8 cellular contexts compared by ENCODE assay signal in genomic region chr17:82063424-82064415, GRCh38. TPM values are rescaled to one million over a fixed set of nuclear protein-coding genes. Genes with fewer than 3 reads are reported as not detected.
DNase-seq lines count a peak whose midpoint lies in the region; ATAC-seq, FAIRE-seq and TF ChIP-seq lines count a peak whose summit lies in the region.

No MANE protein-coding gene starts in this region.

- POLR2A ChIA-PET in GM12878 (lab: Charles Lee): no interaction called here

- no peak overlapping the region for H2AFZ ChIP-seq in GM12878 (ENCODE audit: control insufficient read depth, low read depth, low read length)

- FAIRE-seq in GM12878 (lab: Jason Lieb, UNC): no peak

- no peaks in the 10 kb centered on the region for H4K20me1 ChIP-seq in GM12878 (ENCODE audit: control insufficient read depth, insufficient read depth)

- no peak for DNase-seq in BE2C
- no peak for DNase-seq in GM12878 (ENCODE audit: low read depth, low spot score)
- no peak for DNase-seq in SHP77 treated with DMSO at 0.1 percent for 48 hours (lab: John Stamatoyannopoulos, UW)
- DNase-seq in lower lobe of right lung: no peak
- no peak for DNase-seq in posterior vena cava (ENCODE audit: low spot score)
- no peak for DNase-seq in NCI-H345 treated with DMSO at 0.1 percent for 48 hours (lab: John Stamatoyannopoulos, UW; ENCODE audit: unreplicated experiment)

- no peak for TF ChIP-seq CTCF in BE2C (IDR thresholded peaks at IDR 0.05; ENCODE audit: low read depth, low read length)
- TF ChIP-seq CTCF in GM12878 (IDR thresholded peaks at IDR 0.05 in 2 of 3, conservative IDR thresholded peaks at IDR 0.05 in 1 of 3; ENCODE audit: control insufficient read depth in 2 of 3, extremely low read depth in 1 of 3, insufficient read depth in 1 of 3, low read depth in 3 of 3, low read length in 3 of 3): no peak
- TF ChIP-seq CTCF in lower lobe of right lung (IDR thresholded peaks at IDR 0.05): no peak

- H3K79me2 ChIP-seq in GM12878 (ENCODE audit: control insufficient read depth, insufficient read depth, low read length): peaks cover 20% of the 10 kb centered on the region

- RAD21 ChIA-PET in GM12878 (lab: Charles Lee; ENCODE audit: unreplicated experiment): no interaction called here

- no peak overlapping the region for H3K27ac ChIP-seq in HUES6 (ENCODE audit: low read depth, low read length)
- no peak overlapping the region for H3K27ac ChIP-seq in GM12878 (ENCODE audit: control insufficient read depth, insufficient read depth)
- H3K27ac ChIP-seq in muscle layer of duodenum (ENCODE audit: low read length): no peak overlapping the region
- no peak overlapping the region for H3K27ac ChIP-seq in lower lobe of right lung

- no peak overlapping the region for H3K9ac ChIP-seq in HUES6 (ENCODE audit: low read length)
- H3K9ac ChIP-seq in GM12878 (ENCODE audit: control insufficient read depth, insufficient read depth, low read length): no peak overlapping the region

- H3K4me3 ChIP-seq in BE2C (ENCODE audit: low read depth, low read length) (peak overlapping the region; percentile 93), HUES6 (ENCODE audit: low read depth, low read length) (peak overlapping the region; percentile 85), GM12878 (peak overlapping the region; percentile 90; the same call in 1 of the 2 replicates), muscle layer of duodenum (ENCODE audit: low read depth in 1 of 2, low read length in 2 of 2) (peak overlapping the region; percentile 69 to 95), lower lobe of right lung (no peak overlapping the region)

- no peak for TF ChIP-seq RAD21 in GM12878 (IDR thresholded peaks at IDR 0.05; ENCODE audit: insufficient read depth, low read depth, low read length)

- no peaks in the 10 kb centered on the region for H3K4me1 ChIP-seq in BE2C
- 0 out of 2 replicates have a peak, but pooled peaks cover 4% of the 10 kb centered on the region for H3K4me1 ChIP-seq in HUES6 (ENCODE audit: control insufficient read depth, insufficient read depth, low read length)
- H3K4me1 ChIP-seq in GM12878 (ENCODE audit: control insufficient read depth, insufficient read depth, low read length): peaks cover 8% of the 10 kb centered on the region
- peaks cover 3 to 29% of the 10 kb centered on the region in 2 donors for H3K4me1 ChIP-seq in muscle layer of duodenum (ENCODE audit: control insufficient read depth in 1 of 2, insufficient read depth in 2 of 2, low read length in 2 of 2)
- H3K4me1 ChIP-seq in lower lobe of right lung: peaks cover 26% of the 10 kb centered on the region

- SMC1A ChIA-PET in GM12878 (lab: Charles Lee; ENCODE audit: uncharacterized antibody, unreplicated experiment): interaction anchor here (0.8 kb wide), 1 partner anchor 26 kb away, joined by 3 read pairs; the partner anchor contains the start of gene DCXR

- TF ChIP-seq EP300 in GM12878 (IDR thresholded peaks at IDR 0.05; ENCODE audit: borderline replicate concordance in 1 of 2, control insufficient read depth in 1 of 2, low read depth in 2 of 2, low read length in 2 of 2): no peak

- intact Hi-C loops in GM12878 (cut with micrococcal nuclease; ENCODE audit: unreplicated experiment): no loop called here
- intact Hi-C loops in lower lobe of right lung (cut with DNase I): no loop called here
- intact Hi-C loops in posterior vena cava (cut with DNase I): no loop called here

- H3K36me3 ChIP-seq in BE2C (peaks cover 56% of the 10 kb centered on the region), HUES6 (ENCODE audit: control insufficient read depth, insufficient read depth, low read length) (peaks cover 49% of the 10 kb centered on the region), GM12878 (ENCODE audit: control insufficient read depth in 2 of 2, insufficient read depth in 2 of 2, low read length in 1 of 2) (peaks cover 3 to 19% of the 10 kb centered on the region in 2 experiments; a peak in 3 of 4 replicates), muscle layer of duodenum (ENCODE audit: control insufficient read depth in 1 of 2, insufficient read depth in 2 of 2, low read length in 2 of 2) (peaks cover 20 to 55% of the 10 kb centered on the region in 2 donors), lower lobe of right lung (peaks cover 50% of the 10 kb centered on the region)

- peak overlapping the region; percentile 82; the same call in 1 of the 2 replicates for H3K4me2 ChIP-seq in GM12878 (ENCODE audit: control insufficient read depth, insufficient read depth)

- in situ Hi-C loops in GM12878 (cut with MboI): no loop called here

- no peaks in the 10 kb centered on the region for H3K27me3 ChIP-seq in BE2C
- H3K27me3 ChIP-seq in HUES6 (ENCODE audit: control insufficient read depth, insufficient read depth, low read length): no peaks in the 10 kb centered on the region
- H3K27me3 ChIP-seq in GM12878 (replicated peaks in 1 of 2; ENCODE audit: control insufficient read depth in 2 of 2, insufficient read depth in 2 of 2, low read length in 1 of 2): no peaks in the 10 kb centered on the region
- no peaks in the 10 kb centered on the region for H3K27me3 ChIP-seq in muscle layer of duodenum (ENCODE audit: low read depth, low read length)
- no peaks in the 10 kb centered on the region for H3K27me3 ChIP-seq in lower lobe of right lung (ENCODE audit: low read depth)

- BruUV-seq in GM12878 (replicated peaks; lab: Mats Ljungman, UMichigan): no TSS peak

- CTCF ChIA-PET in GM12878 (lab: Yijun Ruan, JAX): interaction anchor here (1.0 kb wide), 1 partner anchor 102 kb away, joined by 3 read pairs; no protein-coding TSS in a partner anchor

- no peak; the same call in 1 of the 2 replicates for TF ChIP-seq POLR2A in GM12878 (IDR thresholded peaks at IDR 0.05; ENCODE audit: low read depth, low read length)

- WGBS in GM12878 (ENCODE audit: insufficient coverage, insufficient replicate concordance, low lambda C conversion rate, missing lambda C conversion rate): 75% methylated on average over 20 of the region's 20 CpGs

- no peaks in the 10 kb centered on the region for H3K9me3 ChIP-seq in BE2C
- H3K9me3 ChIP-seq in HUES6 (ENCODE audit: control insufficient read depth, insufficient read depth, low read depth, low read length): no peaks in the 10 kb centered on the region
- no peaks in the 10 kb centered on the region for H3K9me3 ChIP-seq in GM12878 (replicated peaks; ENCODE audit: control insufficient read depth, insufficient read depth, low read length)
- no peaks in the 10 kb centered on the region for H3K9me3 ChIP-seq in muscle layer of duodenum (ENCODE audit: control insufficient read depth in 1 of 2, low read length in 2 of 2)
- no peaks in the 10 kb centered on the region for H3K9me3 ChIP-seq in lower lobe of right lung

- no peak for ATAC-seq in GM12878
- ATAC-seq in lower lobe of right lung: no peak

RNA-seq across cellular contexts. Expression of gene DUS1L, which starts 1.9 kb away (rescaled TPM):
- 415 TPM for polyA plus RNA-seq in BE2C (2012; ENCODE audit: insufficient read depth, insufficient read length, low read depth)
- 56.8 and 75.9 TPM in 2 replicates for total RNA-seq in GM12878 (2013; cell fraction: nucleolus; rRNA removed)
- 107 and 132 TPM in 2 replicates for total RNA-seq in GM12878 (2014; rRNA removed)
- 43.3 and 50.3 TPM in 2 replicates for total RNA-seq in GM12878 (2014; rRNA removed; fragmentation: Illumina TruSeq; extraction: Trizol)
- 137 and 157 TPM in 2 replicates for total RNA-seq in GM12878 (2021)
- 52.5 TPM for polyA plus RNA-seq in GM12878 (2011; ENCODE audit: low read depth)
- 21.0 and 42.6 TPM in 2 replicates for polyA plus RNA-seq in GM12878 (2011; rRNA removed)
- polyA plus RNA-seq in GM12878 (2011; cell fraction: cytosol; rRNA removed): 77.7 and 101 TPM in 2 replicates
- polyA plus RNA-seq in GM12878 (2011; cell fraction: nucleus; rRNA removed): 285 and 360 TPM in 2 replicates
- polyA plus RNA-seq in GM12878 (2012): 61.7 and 71.7 TPM in 2 replicates
- polyA plus RNA-seq in GM12878 (2014; fragmentation: Illumina TruSeq; extraction: Trizol): 13.8 and 46.5 TPM in 2 replicates
- polyA plus RNA-seq in GM12878 (2014; fragmentation: Nextera tagmentation; extraction: Ambion mirVana): 10 to 100 TPM in 1 of 2 experiments, 1 to 10 TPM in 1; 6.1 to 15.3 TPM
- 147 and 155 TPM in 2 replicates for polyA plus RNA-seq in GM12878 (2014; rRNA removed)
- polyA plus RNA-seq in GM12878 (2016; fragmentation: Nextera tagmentation; extraction: Ambion mirVana): 10 to 100 TPM in 1 of 2 experiments, 1 to 10 TPM in 1; 9.7 to 25.4 TPM
- 23.4 and 40.3 TPM in 2 replicates for polyA minus RNA-seq in GM12878 (2011; rRNA and poly(A)+ RNA removed)
- 25.4 and 29.1 TPM in 2 replicates for polyA minus RNA-seq in GM12878 (2011; cell fraction: cytosol; rRNA and poly(A)+ RNA removed)
- polyA minus RNA-seq in GM12878 (2011; cell fraction: nucleus; rRNA and poly(A)+ RNA removed): 63.5 and 104 TPM in 2 replicates
- 85.1 TPM for total RNA-seq in lower lobe of right lung
- total RNA-seq in posterior vena cava: 10 to 100 TPM; 47.8 to 48.6 TPM

RNA-seq across cellular contexts. Expression of gene GPS1, which starts 12.0 kb away (rescaled TPM):
- polyA plus RNA-seq in BE2C (2012; ENCODE audit: insufficient read depth, insufficient read length, low read depth): 585 TPM
- total RNA-seq in GM12878 (2013; cell fraction: nucleolus; rRNA removed): 41.6 and 44.7 TPM in 2 replicates
- total RNA-seq in GM12878 (2014; rRNA removed) (110 and 131 TPM in 2 replicates), GM12878 (2014; rRNA removed; fragmentation: Illumina TruSeq; extraction: Trizol) (35.1 and 37.1 TPM in 2 replicates), GM12878 (2021) (113 and 122 TPM in 2 replicates), lower lobe of right lung (71.5 TPM), posterior vena cava (10 to 100 TPM; 54.6 to 62.7 TPM)
- 21.3 TPM for polyA plus RNA-seq in GM12878 (2011; ENCODE audit: low read depth)
- polyA plus RNA-seq in GM12878 (2011; rRNA removed) (14.3 and 53.3 TPM in 2 replicates), GM12878 (2014; fragmentation: Illumina TruSeq; extraction: Trizol) (7.5 and 32.8 TPM in 2 replicates), GM12878 (2014; fragmentation: Nextera tagmentation; extraction: Ambion mirVana) (10 to 100 TPM in 1 of 2 experiments, 1 to 10 TPM in 1; 2.2 to 11.5 TPM), GM12878 (2014; rRNA removed) (102 and 119 TPM in 2 replicates), GM12878 (2016; fragmentation: Nextera tagmentation; extraction: Ambion mirVana) (100 to 1,000 TPM; 119 to 146 TPM)
- 65.9 and 98.5 TPM in 2 replicates for polyA plus RNA-seq in GM12878 (2011; cell fraction: cytosol; rRNA removed)
- polyA plus RNA-seq in GM12878 (2011; cell fraction: nucleus; rRNA removed): 198 and 262 TPM in 2 replicates
- polyA plus RNA-seq in GM12878 (2012): 41.2 and 44.0 TPM in 2 replicates
- 50.1 and 72.3 TPM in 2 replicates for polyA minus RNA-seq in GM12878 (2011; rRNA and poly(A)+ RNA removed)
- polyA minus RNA-seq in GM12878 (2011; cell fraction: cytosol; rRNA and poly(A)+ RNA removed): 44.1 and 45.0 TPM in 2 replicates
- polyA minus RNA-seq in GM12878 (2011; cell fraction: nucleus; rRNA and poly(A)+ RNA removed): 42.7 and 84.3 TPM in 2 replicates

RNA-seq across cellular contexts. Expression of gene RFNG, which starts 12.1 kb away (rescaled TPM):
- 73.1 TPM for polyA plus RNA-seq in BE2C (2012; ENCODE audit: insufficient read depth, insufficient read length, low read depth)
- total RNA-seq in GM12878 (2013; cell fraction: nucleolus; rRNA removed): 23.5 and 23.7 TPM in 2 replicates
- total RNA-seq in GM12878 (2014; rRNA removed) (14.5 and 14.8 TPM in 2 replicates), GM12878 (2014; rRNA removed; fragmentation: Illumina TruSeq; extraction: Trizol) (5.2 and 7.8 TPM in 2 replicates), GM12878 (2021) (17.7 and 19.6 TPM in 2 replicates), lower lobe of right lung (35.1 TPM), posterior vena cava (10 to 100 TPM; 23.7 to 26.4 TPM)
- polyA plus RNA-seq in GM12878 (2011; ENCODE audit: low read depth): 10.9 TPM
- polyA plus RNA-seq in GM12878 (2011; rRNA removed) (4.4 and 7.1 TPM in 2 replicates), GM12878 (2014; fragmentation: Illumina TruSeq; extraction: Trizol) (1.3 and 7.2 TPM in 2 replicates), GM12878 (2014; fragmentation: Nextera tagmentation; extraction: Ambion mirVana) (under 1 TPM; 0.10 to 0.93 TPM), GM12878 (2014; rRNA removed) (19.0 and 22.4 TPM in 2 replicates), GM12878 (2016; fragmentation: Nextera tagmentation; extraction: Ambion mirVana) (1 to 10 TPM; 1.6 to 2.6 TPM)
- 6.6 and 12.0 TPM in 2 replicates for polyA plus RNA-seq in GM12878 (2011; cell fraction: cytosol; rRNA removed)
- polyA plus RNA-seq in GM12878 (2011; cell fraction: nucleus; rRNA removed): 83.6 and 89.3 TPM in 2 replicates
- 20.4 and 23.3 TPM in 2 replicates for polyA plus RNA-seq in GM12878 (2012)
- 2.4 and 4.8 TPM in 2 replicates for polyA minus RNA-seq in GM12878 (2011; rRNA and poly(A)+ RNA removed)
- 2.9 and 4.4 TPM in 2 replicates for polyA minus RNA-seq in GM12878 (2011; cell fraction: cytosol; rRNA and poly(A)+ RNA removed)
- 8.1 and 8.2 TPM in 2 replicates for polyA minus RNA-seq in GM12878 (2011; cell fraction: nucleus; rRNA and poly(A)+ RNA removed)

RNA-seq across cellular contexts. Expression of gene DCXR, which starts 26.2 kb away (rescaled TPM):
- polyA plus RNA-seq in BE2C (2012; ENCODE audit: insufficient read depth, insufficient read length, low read depth): 335 TPM
- 13.4 and 14.9 TPM in 2 replicates for total RNA-seq in GM12878 (2013; cell fraction: nucleolus; rRNA removed)
- total RNA-seq in GM12878 (2014; rRNA removed) (80.8 and 85.8 TPM in 2 replicates), GM12878 (2014; rRNA removed; fragmentation: Illumina TruSeq; extraction: Trizol) (32.4 and 39.9 TPM in 2 replicates), GM12878 (2021) (110 and 119 TPM in 2 replicates), lower lobe of right lung (133 TPM), posterior vena cava (10 to 100 TPM; 44.1 to 52.1 TPM)
- polyA plus RNA-seq in GM12878 (2011; ENCODE audit: low read depth): 79.4 TPM
- polyA plus RNA-seq in GM12878 (2011; rRNA removed) (29.9 and 66.6 TPM in 2 replicates), GM12878 (2014; fragmentation: Illumina TruSeq; extraction: Trizol) (45.6 and 92.0 TPM in 2 replicates), GM12878 (2014; fragmentation: Nextera tagmentation; extraction: Ambion mirVana) (10 to 100 TPM; 12.3 to 44.8 TPM), GM12878 (2014; rRNA removed) (128 and 151 TPM in 2 replicates), GM12878 (2016; fragmentation: Nextera tagmentation; extraction: Ambion mirVana) (100 to 1,000 TPM; 122 to 139 TPM)
- 188 and 195 TPM in 2 replicates for polyA plus RNA-seq in GM12878 (2011; cell fraction: cytosol; rRNA removed)
- 136 and 154 TPM in 2 replicates for polyA plus RNA-seq in GM12878 (2011; cell fraction: nucleus; rRNA removed)
- polyA plus RNA-seq in GM12878 (2012): 73.6 and 79.6 TPM in 2 replicates
- 53.5 and 69.9 TPM in 2 replicates for polyA minus RNA-seq in GM12878 (2011; rRNA and poly(A)+ RNA removed)
- 23.2 and 25.8 TPM in 2 replicates for polyA minus RNA-seq in GM12878 (2011; cell fraction: cytosol; rRNA and poly(A)+ RNA removed)
- 21.6 and 34.3 TPM in 2 replicates for polyA minus RNA-seq in GM12878 (2011; cell fraction: nucleus; rRNA and poly(A)+ RNA removed)

RNA-seq across cellular contexts. Expression of gene RAC3, which starts 32.2 kb away (rescaled TPM):
- 65.3 TPM for polyA plus RNA-seq in BE2C (2012; ENCODE audit: insufficient read depth, insufficient read length, low read depth)
- total RNA-seq in GM12878 (2013; cell fraction: nucleolus; rRNA removed): 2.7 and 4.9 TPM in 2 replicates
- total RNA-seq in GM12878 (2014; rRNA removed) (23.5 and 29.8 TPM in 2 replicates), GM12878 (2014; rRNA removed; fragmentation: Illumina TruSeq; extraction: Trizol) (9.0 and 9.2 TPM in 2 replicates), GM12878 (2021) (14.6 and 16.2 TPM in 2 replicates), lower lobe of right lung (2.8 TPM), posterior vena cava (1 to 10 TPM; 1.0 to 1.3 TPM)
- polyA plus RNA-seq in GM12878 (2011; ENCODE audit: low read depth): 0.71 TPM
- polyA plus RNA-seq in GM12878 (2011; rRNA removed) (1.2 and 4.2 TPM in 2 replicates), GM12878 (2014; fragmentation: Illumina TruSeq; extraction: Trizol) (2.8 and 9.8 TPM in 2 replicates), GM12878 (2014; fragmentation: Nextera tagmentation; extraction: Ambion mirVana) (under 1 TPM; 0.11 to 0.16 TPM), GM12878 (2014; rRNA removed) (32.9 and 39.8 TPM in 2 replicates), GM12878 (2016; fragmentation: Nextera tagmentation; extraction: Ambion mirVana) (1 to 10 TPM; 1.7 TPM)
- 4.7 and 7.5 TPM in 2 replicates for polyA plus RNA-seq in GM12878 (2011; cell fraction: cytosol; rRNA removed)
- polyA plus RNA-seq in GM12878 (2011; cell fraction: nucleus; rRNA removed): 33.2 and 47.4 TPM in 2 replicates
- 3.4 and 4.9 TPM in 2 replicates for polyA plus RNA-seq in GM12878 (2012)
- 0.44 and 1.0 TPM in 2 replicates for polyA minus RNA-seq in GM12878 (2011; rRNA and poly(A)+ RNA removed)
- 3.1 TPM in 1 of 2 replicates, not detected in the other for polyA minus RNA-seq in GM12878 (2011; cell fraction: cytosol; rRNA and poly(A)+ RNA removed)
- polyA minus RNA-seq in GM12878 (2011; cell fraction: nucleus; rRNA and poly(A)+ RNA removed): 2.3 and 4.8 TPM in 2 replicates
